ENCODE assay signal across 2 cellular contexts in genomic region chr19:468587-469256, GRCh38.
TF ChIP-seq lines count a peak whose summit lies in the region.

No MANE protein-coding gene starts in this region.

TF ChIP-seq in K562, 482 proteins besides CTCF, POLR2A, EP300 and RAD21:
- TF ChIP-seq MAX (CRISPR knock-in tag; IDR thresholded peaks at IDR 0.05) (peak; percentile 27; the same call in 1 of the 2 replicates), KDM1A (IDR thresholded peaks at IDR 0.05) (no peak), ZBTB9 (CRISPR knock-in tag; IDR thresholded peaks at IDR 0.05) (peak; percentile 55; the same call in 1 of the 2 replicates), ATF3 (IDR thresholded peaks at IDR 0.05) (no peak), ATF3 (CRISPR knock-in tag; conservative IDR thresholded peaks at IDR 0.05) (no peak)

TF ChIP-seq in HepG2, 621 proteins besides CTCF, POLR2A, EP300 and RAD21:
- TF ChIP-seq MNT (IDR thresholded peaks at IDR 0.05), result peak; percentile 30; the same call in 1 of the 2 replicates
- TF ChIP-seq E2F5 (CRISPR knock-in tag; conservative IDR thresholded peaks at IDR 0.05), result no peak
TF ChIP-seq in HepG2: peak in this region for 1.
